ENCODE assay signal across 8 cellular contexts in genomic region chr14:52473557-52473956, GRCh38.
DNase-seq lines count a peak whose midpoint lies in the region; ATAC-seq and TF ChIP-seq lines count a peak whose summit lies in the region.

No MANE protein-coding gene starts in this region.

- no peak for TF ChIP-seq POLR2A in uterus (IDR thresholded peaks at IDR 0.05)

- intact Hi-C loops in uterus (cut with DNase I; ENCODE audit: low total_unique reads) = no loop called here

- H3K4me1 ChIP-seq in foreskin keratinocyte (no peaks in the 10 kb centered on the region), uterus (no peaks in the 10 kb centered on the region), right atrium auricular region (no peaks in the 10 kb centered on the region)

- H3K27ac ChIP-seq in foreskin keratinocyte (no peak overlapping the region), uterus (no peak overlapping the region), right atrium auricular region (no peak overlapping the region)

- peak; percentile 29 for TF ChIP-seq CTCF in AG09319 (IDR thresholded peaks at IDR 0.05; ENCODE audit: low read depth, low read length)
- peak; percentile 16 for TF ChIP-seq CTCF in GM12873 (IDR thresholded peaks at IDR 0.05; ENCODE audit: insufficient read depth, low read depth, low read length, missing control alignments)
- TF ChIP-seq CTCF in foreskin keratinocyte (conservative IDR thresholded peaks at IDR 0.05) = peak; percentile 64
- peak; percentile 41 to 58 (median 48) for TF ChIP-seq CTCF in uterus (IDR thresholded peaks at IDR 0.05)
- TF ChIP-seq CTCF in right atrium auricular region (IDR thresholded peaks at IDR 0.05) = peak in 1 of 2 donors; percentile 49

- ATAC-seq in foreskin keratinocyte = no peak

- DNase-seq in AG09319 (ENCODE audit: extremely low read depth, low read depth) = peak; percentile 29
- peak; percentile 57 for DNase-seq in RKO (ENCODE audit: low spot score)
- no peak for DNase-seq in foreskin keratinocyte
- no peak for DNase-seq in uterus
- DNase-seq in D341Med (ENCODE audit: low spot score) = no peak
- DNase-seq in effector CD8-positive, alpha-beta T cell (lab: John Stamatoyannopoulos, UW) = no peak
- no peak for DNase-seq in right atrium auricular region (ENCODE audit: low spot score)

- H3K36me3 ChIP-seq in uterus (no peaks in the 10 kb centered on the region), right atrium auricular region (no peaks in the 10 kb centered on the region)

- H3K9me3 ChIP-seq in uterus = no peaks in the 10 kb centered on the region
- H3K9me3 ChIP-seq in right atrium auricular region = peaks cover 0 to 17% of the 10 kb centered on the region in 2 donors

- H3K4me3 ChIP-seq in uterus = no peak overlapping the region
- no peak overlapping the region for H3K4me3 ChIP-seq in right atrium auricular region

- no peaks in the 10 kb centered on the region for H3K27me3 ChIP-seq in foreskin keratinocyte
- no peaks in the 10 kb centered on the region for H3K27me3 ChIP-seq in uterus
- no peaks in the 10 kb centered on the region for H3K27me3 ChIP-seq in right atrium auricular region

Comparison
In these comparisons a context has a peak if more than half of its experiments do, and no peak if none do; other contexts are left out.
1. DNase-seq: peak in AG09319 (single experiment) and RKO (single experiment); none in foreskin keratinocyte (0 of 2), uterus (0 of 2), D341Med (single experiment), effector CD8-positive, alpha-beta T cell (single experiment) and right atrium auricular region (single experiment).